Comparison of ENCODE assay signal across 15 cellular contexts in genomic region chr15:53910236-53910849, GRCh38.
A peak's percentile ranks its signal among the peaks of the same experiment; 100 is the strongest.
DNase-seq lines count a peak whose midpoint lies in the region; ATAC-seq and TF ChIP-seq lines count a peak whose summit lies in the region.
"Had no signal": no experiment of that assay in that cellular context is flagged by ENCODE, and none has a peak within 500 bp of the region (broad histone marks: within the 10 kb centered on the region; RNA-seq: fewer than 3 reads in every experiment).

No MANE protein-coding gene starts in this region.

- H3K4me3 ChIP-seq in GM23338 (no peak overlapping the region), trophoblast cell (ENCODE audit: low read depth, low read length) (no peak overlapping the region), gastrocnemius medialis (no peak overlapping the region), left ventricle myocardium inferior (no peak overlapping the region)

- no peaks in the 10 kb centered on the region; the same call in 1 of the 2 replicates for H3K36me3 ChIP-seq in GM23338 (ENCODE audit: insufficient read depth)
- no peaks in the 10 kb centered on the region for H3K36me3 ChIP-seq in trophoblast cell (ENCODE audit: control insufficient read depth in 1 of 2, insufficient read depth in 2 of 2, low read length in 2 of 2)
- no peaks in the 10 kb centered on the region for H3K36me3 ChIP-seq in gastrocnemius medialis
- H3K36me3 ChIP-seq in left ventricle myocardium inferior = no peaks in the 10 kb centered on the region

- no peak for ATAC-seq in GM23338
- peak; percentile 91 for ATAC-seq in foreskin keratinocyte
- ATAC-seq in gastrocnemius medialis = no peak
- no peak for ATAC-seq in GM21515 (IDR thresholded peaks at IDR 0.05; ENCODE audit: unreplicated experiment)
- ATAC-seq: naive thymus-derived CD4-positive, alpha-beta T cell had no signal

- H3K27ac ChIP-seq in GM23338 (ENCODE audit: low read depth) = no peak overlapping the region
- H3K27ac ChIP-seq in RWPE1 = peak overlapping the region; percentile 63
- no peak overlapping the region for H3K27ac ChIP-seq in foreskin keratinocyte
- H3K27ac ChIP-seq in trophoblast cell (ENCODE audit: low read depth, low read length) = no peak overlapping the region
- no peak overlapping the region for H3K27ac ChIP-seq in gastrocnemius medialis
- no peak overlapping the region for H3K27ac ChIP-seq in left ventricle myocardium inferior (replicated peaks)

- H3K9me3 ChIP-seq in trophoblast cell (ENCODE audit: insufficient read depth, low read depth, low read length) (no peaks in the 10 kb centered on the region), gastrocnemius medialis (no peaks in the 10 kb centered on the region), left ventricle myocardium inferior (replicated peaks) (no peaks in the 10 kb centered on the region)

- H3K14ac ChIP-seq in trophoblast cell (ENCODE audit: low read length) = no peak overlapping the region

- H2AFZ ChIP-seq in GM23338 (no peak overlapping the region), trophoblast cell (ENCODE audit: insufficient read depth, low read length, poor library complexity) (no peak overlapping the region)

- no peak overlapping the region for H3K9ac ChIP-seq in trophoblast cell (ENCODE audit: low read length)

- H3K79me2 ChIP-seq in GM23338 (replicated peaks; ENCODE audit: insufficient read depth) (no peaks in the 10 kb centered on the region), trophoblast cell (ENCODE audit: control insufficient read depth, insufficient read depth, low read length, poor library complexity) (no peaks in the 10 kb centered on the region)

- H3K27ac Mint-ChIP-seq in GM23338 = peak overlapping the region; percentile 36
- H3K27ac Mint-ChIP-seq: naive thymus-derived CD4-positive, alpha-beta T cell had no signal

- POLR2A ChIA-PET in RWPE1 (lab: Yijun Ruan, JAX; ENCODE audit: low non-redundant PET) = no interaction called here

- H2BK5ac ChIP-seq in trophoblast cell (ENCODE audit: low read depth, low read length, poor library complexity) = no peak overlapping the region

- TF ChIP-seq POLR2A in gastrocnemius medialis (IDR thresholded peaks at IDR 0.05) = no peak

- CTCF ChIA-PET in RWPE1 (lab: Yijun Ruan, JAX) = interaction anchor here (0.7 to 0.8 kb wide), 2 partner anchors 18 to 854 kb away, joined by 4 to 5 read pairs; no protein-coding TSS in a partner anchor

- peaks cover 3% of the 10 kb centered on the region; the same call in 1 of the 3 replicates for H3K36me3 Mint-ChIP-seq in GM23338 (ENCODE audit: low read depth)
- H3K36me3 Mint-ChIP-seq: naive thymus-derived CD4-positive, alpha-beta T cell had no signal

- H4K20me1 ChIP-seq in GM23338 (replicated peaks; ENCODE audit: insufficient read depth) = no peaks in the 10 kb centered on the region

- DNase-seq in GM23338 (ENCODE audit: low spot score) = no peak
- DNase-seq in RWPE1 (ENCODE audit: low spot score) = peak; percentile 81
- DNase-seq in foreskin keratinocyte = peak; percentile 71 to 83
- DNase-seq in trophoblast cell = peak; percentile 15 to 36
- DNase-seq in hypothalamus (lab: John Stamatoyannopoulos, UW) = no peak
- no peak for DNase-seq in gastrocnemius medialis
- no peak for DNase-seq in left ventricle myocardium inferior
- DNase-seq: activated CD4-positive, CD25-positive, alpha-beta regulatory T cell; activated effector memory CD4-positive, alpha-beta T cell treated with Interleukin-2 at 50 U/mL for 16 hours; hippocampal formation; naive thymus-derived CD4-positive, alpha-beta T cell; NCI-H1436 treated with DMSO at 0.1 percent for 48 hours; NCI-H524; T-helper 1 cell had no signal

- peak overlapping the region; percentile 38 for H4K91ac ChIP-seq in trophoblast cell (ENCODE audit: low read depth, low read length)

- H3K18ac ChIP-seq in trophoblast cell (ENCODE audit: low read length) = no peak overlapping the region

- H3K9me2 ChIP-seq in GM23338 (ENCODE audit: insufficient read depth) = no peaks in the 10 kb centered on the region

- H4K8ac ChIP-seq in trophoblast cell (ENCODE audit: low read depth, low read length) = peak overlapping the region; percentile 2

- peaks cover 28% of the 10 kb centered on the region for H3K9me3 Mint-ChIP-seq in GM23338

- H3K4me3 Mint-ChIP-seq in GM23338 = no peak overlapping the region
- H3K4me3 Mint-ChIP-seq: naive thymus-derived CD4-positive, alpha-beta T cell had no signal

- H2BK120ac ChIP-seq in trophoblast cell (ENCODE audit: insufficient read depth, low read length, poor library complexity) = peak overlapping the region; percentile 26

- H3K4me1 ChIP-seq in GM23338 (ENCODE audit: insufficient read depth) (no peaks in the 10 kb centered on the region), foreskin keratinocyte (peaks cover 5% of the 10 kb centered on the region), trophoblast cell (ENCODE audit: control insufficient read depth in 1 of 2, insufficient read depth in 2 of 2, low read length in 2 of 2) (peaks cover 9% of the 10 kb centered on the region in 2 experiments), gastrocnemius medialis (no peaks in the 10 kb centered on the region), left ventricle myocardium inferior (no peaks in the 10 kb centered on the region)

- H3K4ac ChIP-seq in trophoblast cell (ENCODE audit: low read depth, low read length) = no peak overlapping the region

- H3K4me1 Mint-ChIP-seq in GM23338 = peaks cover 4% of the 10 kb centered on the region; the same call in 1 of the 3 replicates
- H3K4me1 Mint-ChIP-seq: naive thymus-derived CD4-positive, alpha-beta T cell had no signal

- intact Hi-C loops in gastrocnemius medialis (cut with DNase I; ENCODE audit: low total_unique reads) = no loop called here
- intact Hi-C loops in left ventricle myocardium inferior (cut with micrococcal nuclease) = no loop called here

- peaks cover 5% of the 10 kb centered on the region for H3K27me3 Mint-ChIP-seq in GM23338 (ENCODE audit: insufficient read depth, low read depth, poor library complexity)

- TF ChIP-seq CTCF in GM23338 (conservative IDR thresholded peaks at IDR 0.05; ENCODE audit: low read depth in 2 of 2) (no peak), RWPE1 (conservative IDR thresholded peaks at IDR 0.05; ENCODE audit: low read depth) (no peak), foreskin keratinocyte (conservative IDR thresholded peaks at IDR 0.05) (no peak), gastrocnemius medialis (IDR thresholded peaks at IDR 0.05 in 4 of 5, conservative IDR thresholded peaks at IDR 0.05 in 1 of 5) (no peak), left ventricle myocardium inferior (IDR thresholded peaks at IDR 0.05; ENCODE audit: borderline replicate concordance) (no peak)

- H3F3A ChIP-seq in GM23338 (replicated peaks; ENCODE audit: low read depth) = no peaks in the 10 kb centered on the region

- no peak overlapping the region for H2AK5ac ChIP-seq in trophoblast cell (ENCODE audit: low read length)

- H3K23ac ChIP-seq in trophoblast cell (ENCODE audit: low read length) = no peak overlapping the region

- H2BK12ac ChIP-seq in trophoblast cell (ENCODE audit: low read length) = peak overlapping the region; percentile 21

- no CpG with 5 or more reads among the region's 12 CpGs for WGBS in trophoblast cell (ENCODE audit: extremely low coverage, insufficient coverage, insufficient read length)

- H3K4me2 ChIP-seq in GM23338 (no peak overlapping the region), trophoblast cell (ENCODE audit: low read length) (no peak overlapping the region)

- peaks cover 5% of the 10 kb centered on the region for H3K79me1 ChIP-seq in trophoblast cell (ENCODE audit: low read length)

- H4K12ac ChIP-seq in trophoblast cell (ENCODE audit: low read depth, low read length) = no peak overlapping the region

- no peaks in the 10 kb centered on the region for H3K27me3 ChIP-seq in GM23338 (ENCODE audit: insufficient read depth)
- no peaks in the 10 kb centered on the region for H3K27me3 ChIP-seq in foreskin keratinocyte
- H3K27me3 ChIP-seq in trophoblast cell (ENCODE audit: insufficient read depth, low read length) = no peaks in the 10 kb centered on the region
- no peaks in the 10 kb centered on the region for H3K27me3 ChIP-seq in gastrocnemius medialis
- H3K27me3 ChIP-seq in left ventricle myocardium inferior (ENCODE audit: low read depth) = peaks cover 14% of the 10 kb centered on the region

- in situ Hi-C loops in gastrocnemius medialis (cut with MboI; ENCODE audit: low sequenced_read_pairs in 4 of 4) = no loop called here

TF ChIP-seq in GM23338, 12 proteins besides CTCF, POLR2A, EP300 and RAD21 (continues in another document):
- TF ChIP-seq EZH2 (IDR thresholded peaks at IDR 0.05; ENCODE audit: low read depth, unreplicated experiment) (no peak), ZNF331 (CRISPR knock-in tag; IDR thresholded peaks at IDR 0.05; ENCODE audit: low read depth) (no peak), STAT1 (IDR thresholded peaks at IDR 0.05; ENCODE audit: unreplicated experiment) (no peak)

Comparison
In these comparisons a context has a peak if more than half of its experiments do, and no peak if none do; other contexts are left out.
1. DNase-seq: peak in RWPE1 (single experiment), foreskin keratinocyte (2 of 2) and trophoblast cell (2 of 2); none in GM23338 (single experiment), hypothalamus (0 of 51), gastrocnemius medialis (0 of 2) and left ventricle myocardium inferior (single experiment).